Comparison of ENCODE assay signal across 6 cellular contexts in the genomic region with DNA sequence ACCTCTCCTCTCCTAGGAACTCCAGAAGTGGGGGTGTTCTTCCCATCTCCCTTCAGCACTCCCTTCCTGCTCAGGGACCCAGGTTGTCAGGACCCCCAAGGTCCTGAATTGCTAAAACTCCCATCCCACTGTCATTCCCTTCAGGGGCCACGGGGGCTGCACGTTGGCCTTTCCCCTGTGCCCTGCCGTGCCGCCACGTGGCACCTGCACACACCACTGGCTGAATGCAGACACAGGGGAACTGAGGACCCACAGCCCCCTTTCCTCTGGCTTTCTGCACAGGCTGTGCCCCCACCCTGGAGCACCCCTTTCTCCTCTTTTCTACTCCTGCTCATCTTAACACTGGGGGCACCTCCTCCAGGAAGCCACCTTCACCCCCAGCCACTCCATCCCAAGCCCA. TPM values are rescaled to one million over a fixed set of nuclear protein-coding genes. Genes with fewer than 3 reads are reported as not detected.
"Had no signal": no experiment of that assay in that cellular context is flagged by ENCODE, and none has a peak within 500 bp of the region (broad histone marks: within the 10 kb centered on the region; RNA-seq: fewer than 3 reads in every experiment).

No MANE protein-coding gene starts in this region.

- H3K9me3 Mint-ChIP-seq: H9 had no signal

- DNase-seq: H9, HCEC 1CT, IMR-90 had no signal

- ATAC-seq: GM23338 had no signal

- H3K27ac Mint-ChIP-seq: GM23338, H9 had no signal

- H3K4me3 Mint-ChIP-seq: GM23338, H9 had no signal

- H3K4me1 Mint-ChIP-seq: GM23338 had no signal

RNA-seq across cellular contexts. Expression of a gene that starts 9.0 kb away (rescaled TPM):
- total RNA-seq: HT-29 had no signal

RNA-seq across cellular contexts. Expression of a gene that starts 59.7 kb away (rescaled TPM):
- total RNA-seq: GM23338, H1, H9, HT-29, IMR-90 had no signal
